ENCODE assay signal across 22 cellular contexts in genomic region chr19:32863841-32864240, GRCh38. TPM values are rescaled to one million over a fixed set of nuclear protein-coding genes. Genes with fewer than 3 reads are reported as not detected.
"Had no signal": no experiment of that assay in that cellular context is flagged by ENCODE, and none has a peak within 500 bp of the region (broad histone marks: within the 10 kb centered on the region; RNA-seq: fewer than 3 reads in every experiment).

No MANE protein-coding gene starts in this region.

- H3K36me3 ChIP-seq: SJSA1 had no signal

- H3K27ac ChIP-seq: SJSA1, SK-N-MC had no signal

- H3K27me3 ChIP-seq: SJSA1 had no signal

- DNase-seq: KBM-7, NCI-H1092, NCI-H1105 treated with DMSO at 0.1 percent for 48 hours, NCI-H1417 treated with DMSO at 0.1 percent for 48 hours, NCI-H146, NCI-H187, NCI-H2029, NCI-H2081 treated with DMSO at 0.1 percent for 48 hours, NCI-H2171, NCI-H226, NCI-H446, NCI-H510A, NCI-H524 treated with DMSO at 0.1 percent for 48 hours, NCI-H69, NCI-H774, Right ventricle myocardium superior, RPMI8226, SIG-M5 had no signal

- H3K4me1 ChIP-seq: SJSA1 had no signal

- H3K9me3 ChIP-seq: SJSA1 had no signal

- H3K4me3 ChIP-seq: SJSA1, SK-N-MC had no signal

RNA-seq across cellular contexts. Expression of gene SLC7A9, which starts 5.7 kb away (rescaled TPM):
- total RNA-seq: LHCN-M2, MCF 10A, Right ventricle myocardium superior, SJSA1 had no signal
